Comparison of ENCODE assay signal across 17 cellular contexts in genomic region chr1:35530946-35531345, GRCh38. TPM values are rescaled to one million over a fixed set of nuclear protein-coding genes. Genes with fewer than 3 reads are reported as not detected.
A peak's percentile ranks its signal among the peaks of the same experiment; 100 is the strongest.
DNase-seq lines count a peak whose midpoint lies in the region; ATAC-seq, FAIRE-seq and TF ChIP-seq lines count a peak whose summit lies in the region.
"Had no signal": no experiment of that assay in that cellular context is flagged by ENCODE, and none has a peak within 500 bp of the region (broad histone marks: within the 10 kb centered on the region; RNA-seq: fewer than 3 reads in every experiment).

No MANE protein-coding gene starts in this region.

- no peaks in the 10 kb centered on the region for H3K27me3 Mint-ChIP-seq in activated naive CD8-positive, alpha-beta T cell treated with anti-CD3 and anti-CD28 coated beads for 36 hours
- H3K27me3 Mint-ChIP-seq in activated naive CD8-positive, alpha-beta T cell treated with anti-CD3 and anti-CD28 coated beads, Interleukin-2, amount 50 U/mL, for 24 hours = no peaks in the 10 kb centered on the region
- H3K27me3 Mint-ChIP-seq: CD4-positive, alpha-beta T cell had no signal

- no peak for TF ChIP-seq POLR2A in heart left ventricle (IDR thresholded peaks at IDR 0.05)
- no peak for TF ChIP-seq POLR2A in testis (IDR thresholded peaks at IDR 0.05)

- H3K4me1 Mint-ChIP-seq in activated naive CD8-positive, alpha-beta T cell treated with anti-CD3 and anti-CD28 coated beads for 36 hours = peaks cover 14% of the 10 kb centered on the region
- H3K4me1 Mint-ChIP-seq in activated naive CD8-positive, alpha-beta T cell treated with anti-CD3 and anti-CD28 coated beads, Interleukin-2, amount 50 U/mL, for 24 hours = peaks cover 5% of the 10 kb centered on the region

- H3K9me3 ChIP-seq in heart left ventricle (peaks cover 0 to 8% (median 0%) of the 10 kb centered on the region in 12 donors), right cardiac atrium (ENCODE audit: control insufficient read depth, low read length) (no peaks in the 10 kb centered on the region), testis (no peaks in the 10 kb centered on the region)

- H3K4me3 ChIP-seq in bronchial epithelial cell (ENCODE audit: low read depth, low read length) (no peak overlapping the region), heart left ventricle (no peak overlapping the region), right cardiac atrium (ENCODE audit: low read length) (no peak overlapping the region), testis (no peak overlapping the region)
- H3K4me3 ChIP-seq: GM23338 had no signal

- H3K9me3 Mint-ChIP-seq in activated naive CD8-positive, alpha-beta T cell treated with anti-CD3 and anti-CD28 coated beads for 36 hours = peaks cover 23% of the 10 kb centered on the region
- H3K9me3 Mint-ChIP-seq in activated naive CD8-positive, alpha-beta T cell treated with anti-CD3 and anti-CD28 coated beads, Interleukin-2, amount 50 U/mL, for 24 hours = peaks cover 14% of the 10 kb centered on the region

- WGBS in heart left ventricle, 4 donors = 53 to 92% (median 83%) methylated on average over 2 of the region's 2 CpGs
- whole genome bisulfite sequencing in right cardiac atrium = 99% methylated on average over 2 of the region's 2 CpGs
- 98 to 100% methylated on average over 2 of the region's 2 CpGs for WGBS in testis, 2 donors

- H3K27ac ChIP-seq in heart left ventricle (peak overlapping the region in 8 of 12 donors; percentile 12 to 44 (median 28)), right cardiac atrium (ENCODE audit: low read length) (no peak overlapping the region), testis (no peak overlapping the region)
- H3K27ac ChIP-seq: 22Rv1 had no signal

- no peak for DNase-seq in activated naive CD8-positive, alpha-beta T cell treated with anti-CD3 and anti-CD28 coated beads for 36 hours
- no peak for DNase-seq in activated naive CD8-positive, alpha-beta T cell treated with anti-CD3 and anti-CD28 coated beads, Interleukin-2, amount 50 U/mL, for 24 hours
- DNase-seq in bronchial epithelial cell (ENCODE audit: low read depth) (no peak), heart left ventricle (peak in 2 of 5 donors; percentile 54), right cardiac atrium (no peak), testis (no peak)
- DNase-seq in stimulated activated CD4-positive, alpha-beta T cell treated with anti-CD3 and anti-CD28 coated beads, Interleukin-1b, Interleukin-23, amount 100 ng/mL, for 48 hours = no peak
- DNase-seq: AML-193; C1 segment of cervical spinal cord; Calu3; CD4-positive, alpha-beta T cell; DMS 273 treated with DMSO at 0.1 percent for 48 hours; H9 had no signal

- H3K27me3 ChIP-seq in bronchial epithelial cell (ENCODE audit: control insufficient read depth, insufficient read depth, low read length) = no peaks in the 10 kb centered on the region
- H3K27me3 ChIP-seq in heart left ventricle = no peaks in the 10 kb centered on the region
- H3K27me3 ChIP-seq in right cardiac atrium (ENCODE audit: control insufficient read depth, insufficient read depth) = no peaks in the 10 kb centered on the region
- no peaks in the 10 kb centered on the region for H3K27me3 ChIP-seq in testis

- H3K4me1 ChIP-seq in heart left ventricle (peaks cover 0 to 47% (median 23%) of the 10 kb centered on the region in 12 donors), right cardiac atrium (ENCODE audit: control insufficient read depth, insufficient read depth, low read length) (peaks cover 5% of the 10 kb centered on the region), testis (no peaks in the 10 kb centered on the region)

- no peak for ATAC-seq in activated naive CD8-positive, alpha-beta T cell treated with anti-CD3 and anti-CD28 coated beads, Interleukin-2, amount 50 U/mL, for 24 hours
- ATAC-seq in heart left ventricle = peak; percentile 78 to 94 (median 84)
- peak; percentile 21 to 70 for ATAC-seq in right cardiac atrium
- ATAC-seq in GM21390 (IDR thresholded peaks at IDR 0.05; ENCODE audit: unreplicated experiment) = no peak
- ATAC-seq: GM23338 had no signal

- intact Hi-C loops in heart left ventricle (cut with DNase I) = no loop called here
- intact Hi-C loops in right cardiac atrium (cut with DNase I) = no loop called here
- intact Hi-C loops in testis (cut with DNase I; ENCODE audit: low total_unique reads) = no loop called here

- TF ChIP-seq CTCF in bronchial epithelial cell (IDR thresholded peaks at IDR 0.05; ENCODE audit: insufficient read depth, low read length, severe bottlenecking) (no peak), heart left ventricle (IDR thresholded peaks at IDR 0.05) (no peak), testis (IDR thresholded peaks at IDR 0.05) (no peak)

- peaks cover 39% of the 10 kb centered on the region for H3K36me3 Mint-ChIP-seq in activated naive CD8-positive, alpha-beta T cell treated with anti-CD3 and anti-CD28 coated beads for 36 hours
- peaks cover 27% of the 10 kb centered on the region for H3K36me3 Mint-ChIP-seq in activated naive CD8-positive, alpha-beta T cell treated with anti-CD3 and anti-CD28 coated beads, Interleukin-2, amount 50 U/mL, for 24 hours (ENCODE audit: low read depth)

- peak; percentile 32 for FAIRE-seq in bronchial epithelial cell (lab: Jason Lieb, UNC)

- peaks cover 5% of the 10 kb centered on the region for H3K36me3 ChIP-seq in bronchial epithelial cell (ENCODE audit: control insufficient read depth, insufficient read depth, low read length)
- peaks cover 0 to 26% (median 5%) of the 10 kb centered on the region in 9 donors for H3K36me3 ChIP-seq in heart left ventricle
- no peaks in the 10 kb centered on the region for H3K36me3 ChIP-seq in testis (ENCODE audit: low read depth, missing control alignments)

- no peak overlapping the region for H3K4me3 Mint-ChIP-seq in activated naive CD8-positive, alpha-beta T cell treated with anti-CD3 and anti-CD28 coated beads for 36 hours
- H3K4me3 Mint-ChIP-seq in activated naive CD8-positive, alpha-beta T cell treated with anti-CD3 and anti-CD28 coated beads, Interleukin-2, amount 50 U/mL, for 24 hours = no peak overlapping the region
- H3K4me3 Mint-ChIP-seq: CD4-positive, alpha-beta T cell; GM23338; H9 had no signal

- peak overlapping the region; percentile 35 for H3K27ac Mint-ChIP-seq in activated naive CD8-positive, alpha-beta T cell treated with anti-CD3 and anti-CD28 coated beads for 36 hours
- no peak overlapping the region for H3K27ac Mint-ChIP-seq in activated naive CD8-positive, alpha-beta T cell treated with anti-CD3 and anti-CD28 coated beads, Interleukin-2, amount 50 U/mL, for 24 hours
- H3K27ac Mint-ChIP-seq: CD4-positive, alpha-beta T cell; GM23338; H9 had no signal

RNA-seq across cellular contexts. Expression of gene KIAA0319L, which starts 26.3 kb away (rescaled TPM):
- 10 to 100 TPM; 17.2 to 18.3 TPM for total RNA-seq in activated naive CD8-positive, alpha-beta T cell treated with anti-CD3 and anti-CD28 coated beads for 36 hours
- total RNA-seq in bronchial epithelial cell (26.6 and 30.5 TPM in 2 replicates), heart left ventricle (100 to 1,000 TPM in 2 of 9 donors, 10 to 100 TPM in 7; 58.3 to 108 (median 78.3) TPM), right cardiac atrium (10 to 100 TPM; 53.5 to 67.0 (median 60.0) TPM), testis (10 to 100 TPM; 90.1 TPM)
- polyA plus RNA-seq in heart left ventricle (10 to 100 TPM; 21.0 to 41.1 TPM), right cardiac atrium (31.8 TPM), testis (ENCODE audit: insufficient read depth, low read depth, low replicate concordance) (55.6 TPM)

RNA-seq across cellular contexts. Expression of gene NCDN, which starts 26.7 kb away (rescaled TPM):
- total RNA-seq in activated naive CD8-positive, alpha-beta T cell treated with anti-CD3 and anti-CD28 coated beads for 36 hours = 10 to 100 TPM; 31.3 to 36.0 TPM
- total RNA-seq in bronchial epithelial cell (8.7 and 10.0 TPM in 2 replicates), heart left ventricle (10 to 100 TPM; 20.7 to 44.4 (median 35.3) TPM), right cardiac atrium (10 to 100 TPM; 26.4 to 41.6 (median 35.1) TPM), testis (10 to 100 TPM; 33.8 to 33.9 TPM)
- polyA plus RNA-seq in heart left ventricle (10 to 100 TPM; 14.6 to 27.0 TPM), right cardiac atrium (21.2 TPM), testis (ENCODE audit: insufficient read depth, low read depth, low replicate concordance) (27.3 TPM)

RNA-seq across cellular contexts. Expression of gene TFAP2E, which starts 42.2 kb away (rescaled TPM):
- under 1 TPM; 0.27 to 0.32 TPM for total RNA-seq in activated naive CD8-positive, alpha-beta T cell treated with anti-CD3 and anti-CD28 coated beads for 36 hours
- total RNA-seq in bronchial epithelial cell = under 0.01 and 0.13 TPM in 2 replicates
- total RNA-seq in heart left ventricle = under 1 TPM in 6 of 9 donors, not detected in 3; 0.12 to 0.57 (median 0.41) TPM
- polyA plus RNA-seq in heart left ventricle = under 1 TPM; 0.15 to 0.17 TPM
- under 1 TPM; 0.17 to 0.31 (median 0.27) TPM for total RNA-seq in right cardiac atrium
- polyA plus RNA-seq in right cardiac atrium = 0.34 TPM
- 1 to 10 TPM; 1.9 to 4.0 TPM for total RNA-seq in testis
- 1.9 TPM for polyA plus RNA-seq in testis (ENCODE audit: insufficient read depth, low read depth, low replicate concordance)
- total RNA-seq: HT1080 had no signal

Comparison
In these comparisons a context has a peak if more than half of its experiments do, and no peak if none do; other contexts are left out.
1. H3K27ac ChIP-seq: peak in heart left ventricle (8 of 12); none in right cardiac atrium (single experiment) and testis (0 of 2).
2. ATAC-seq: peak in heart left ventricle (4 of 4) and right cardiac atrium (2 of 2); none in activated naive CD8-positive, alpha-beta T cell treated with anti-CD3 and anti-CD28 coated beads, Interleukin-2, amount 50 U/mL, for 24 hours (single experiment) and GM21390 (single experiment).